Comparison of ENCODE assay signal across 2 cellular contexts in the genomic region with DNA sequence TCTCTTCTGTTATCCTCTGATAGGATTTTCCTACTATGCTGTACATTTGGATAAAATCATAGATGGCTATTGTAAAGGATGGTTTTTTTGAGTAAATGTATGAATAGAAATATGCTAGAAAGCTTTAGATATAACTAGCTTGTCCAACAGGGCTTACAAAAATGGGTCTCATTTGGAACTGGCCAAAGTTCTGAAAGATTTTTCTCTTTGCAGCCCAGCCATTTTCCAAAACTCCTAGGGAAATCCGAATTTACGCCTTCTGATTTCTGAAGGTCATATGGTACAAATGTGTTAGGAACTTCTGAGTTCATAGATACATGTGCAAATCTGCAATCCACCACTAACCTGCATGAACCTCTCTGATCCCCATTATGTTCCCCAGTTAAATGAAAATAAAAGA.
A peak's percentile ranks its signal among the peaks of the same experiment; 100 is the strongest.
TF ChIP-seq lines count a peak whose summit lies in the region.

No MANE protein-coding gene starts in this region.

TF ChIP-seq in SK-N-SH, 30 proteins besides CTCF, POLR2A, EP300 and RAD21 (continued from another document):
- peak; percentile 76 for TF ChIP-seq REST (IDR thresholded peaks at IDR 0.05; ENCODE audit: low read depth, low read length)
TF ChIP-seq in SK-N-SH: peak in this region for 1.

TF ChIP-seq in SK-N-SH treated with all-trans-retinoic acid at 6 μM for 48 hours, 23 proteins besides CTCF, POLR2A, EP300 and RAD21 (continued from another document):
- TF ChIP-seq, protein P1, sequence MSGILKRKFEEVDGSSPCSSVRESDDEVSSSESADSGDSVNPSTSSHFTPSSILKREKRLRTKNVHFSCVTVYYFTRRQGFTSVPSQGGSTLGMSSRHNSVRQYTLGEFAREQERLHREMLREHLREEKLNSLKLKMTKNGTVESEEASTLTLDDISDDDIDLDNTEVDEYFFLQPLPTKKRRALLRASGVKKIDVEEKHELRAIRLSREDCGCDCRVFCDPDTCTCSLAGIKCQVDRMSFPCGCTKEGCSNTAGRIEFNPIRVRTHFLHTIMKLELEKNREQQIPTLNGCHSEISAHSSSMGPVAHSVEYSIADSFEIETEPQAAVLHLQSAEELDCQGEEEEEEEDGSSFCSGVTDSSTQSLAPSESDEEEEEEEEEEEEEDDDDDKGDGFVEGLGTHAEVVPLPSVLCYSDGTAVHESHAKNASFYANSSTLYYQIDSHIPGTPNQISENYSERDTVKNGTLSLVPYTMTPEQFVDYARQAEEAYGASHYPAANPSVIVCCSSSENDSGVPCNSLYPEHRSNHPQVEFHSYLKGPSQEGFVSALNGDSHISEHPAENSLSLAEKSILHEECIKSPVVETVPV (CRISPR knock-in tag; IDR thresholded peaks at IDR 0.05), result no peak
- no peak for TF ChIP-seq BACH2 (CRISPR knock-in tag; IDR thresholded peaks at IDR 0.05; ENCODE audit: borderline replicate concordance)
- no peak for TF ChIP-seq ZNF8 (CRISPR knock-in tag; IDR thresholded peaks at IDR 0.05)
- no peak for TF ChIP-seq PPARA (CRISPR knock-in tag; IDR thresholded peaks at IDR 0.05; ENCODE audit: borderline replicate concordance)
- TF ChIP-seq ISL1 (CRISPR knock-in tag; IDR thresholded peaks at IDR 0.05), result no peak
- no peak for TF ChIP-seq TOX (CRISPR knock-in tag; IDR thresholded peaks at IDR 0.05; ENCODE audit: borderline replicate concordance)
- TF ChIP-seq, protein P2, sequence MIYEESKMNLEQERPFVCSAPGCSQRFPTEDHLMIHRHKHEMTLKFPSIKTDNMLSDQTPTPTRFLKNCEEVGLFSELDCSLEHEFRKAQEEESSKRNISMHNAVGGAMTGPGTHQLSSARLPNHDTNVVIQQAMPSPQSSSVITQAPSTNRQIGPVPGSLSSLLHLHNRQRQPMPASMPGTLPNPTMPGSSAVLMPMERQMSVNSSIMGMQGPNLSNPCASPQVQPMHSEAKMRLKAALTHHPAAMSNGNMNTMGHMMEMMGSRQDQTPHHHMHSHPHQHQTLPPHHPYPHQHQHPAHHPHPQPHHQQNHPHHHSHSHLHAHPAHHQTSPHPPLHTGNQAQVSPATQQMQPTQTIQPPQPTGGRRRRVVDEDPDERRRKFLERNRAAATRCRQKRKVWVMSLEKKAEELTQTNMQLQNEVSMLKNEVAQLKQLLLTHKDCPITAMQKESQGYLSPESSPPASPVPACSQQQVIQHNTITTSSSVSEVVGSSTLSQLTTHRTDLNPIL (CRISPR knock-in tag; IDR thresholded peaks at IDR 0.05; ENCODE audit: low read depth), result no peak
- TF ChIP-seq ZNF70 (CRISPR knock-in tag; IDR thresholded peaks at IDR 0.05), result no peak
- no peak for TF ChIP-seq TCF4 (CRISPR knock-in tag; IDR thresholded peaks at IDR 0.05; ENCODE audit: borderline replicate concordance)
- no peak for TF ChIP-seq ARNTL (CRISPR knock-in tag; IDR thresholded peaks at IDR 0.05; ENCODE audit: borderline replicate concordance, low read depth)
- no peak for TF ChIP-seq ZC3H10 (CRISPR knock-in tag; IDR thresholded peaks at IDR 0.05)
- no peak for TF ChIP-seq OSR1 (CRISPR knock-in tag; IDR thresholded peaks at IDR 0.05)
TF ChIP-seq in SK-N-SH treated with all-trans-retinoic acid at 6 μM for 48 hours: peak in this region for 0.
